17 cellular contexts compared by ENCODE assay signal in genomic region chr18:25516121-25516520, GRCh38.
"Had no signal": no experiment of that assay in that cellular context is flagged by ENCODE, and none has a peak within 500 bp of the region (broad histone marks: within the 10 kb centered on the region; RNA-seq: fewer than 3 reads in every experiment).

No MANE protein-coding gene starts in this region.

- H3K27me3 ChIP-seq: esophagus muscularis mucosa, hepatocyte, right atrium auricular region, tibial artery, vagina had no signal

- DNase-seq: activated CD4-positive, alpha-beta T cell treated with anti-CD3 and anti-CD28 coated beads, Interleukin-2, amount 10 ng/mL, durations not matched to agents 24 days and 14 days; activated CD4-positive, CD25-positive, alpha-beta regulatory T cell; activated CD8-positive, alpha-beta memory T cell treated with anti-CD3 and anti-CD28 coated beads, Interleukin-2, amount 50 U/mL, for 4 hours; activated CD8-positive, alpha-beta T cell treated with anti-CD3 and anti-CD28 coated beads, Interleukin-2, amount 10 ng/mL, durations not matched to agents 7 days and 5 days; activated effector memory CD4-positive, alpha-beta T cell treated with anti-CD3 and anti-CD28 coated beads, Interleukin-2, amount 50 U/mL, for 16 hours; activated T-cell treated with anti-CD3 and anti-CD28 coated beads, Interleukin-2, amount 50 U/mL, for 48 hours; kidney; left ventricle myocardium superior; stimulated activated CD4-positive, alpha-beta T cell treated with anti-CD3 and anti-CD28 coated beads, Interleukin-15, amount 100 ng/mL, for 24 hours; stimulated activated CD4-positive, alpha-beta T cell treated with anti-CD3 and anti-CD28 coated beads, Interleukin-4, amount 100 ng/mL, for 1 hour; stimulated activated naive B cell treated with anti-CD40 and anti-IgM and Interleukin-4, amounts not matched to agents 10 μg/mL and 1 μg/mL and 100 μg/mL, for 72 hours; tibial artery had no signal

- H3K9me3 ChIP-seq: esophagus muscularis mucosa, right atrium auricular region, tibial artery, vagina had no signal

- H3K4me1 ChIP-seq: esophagus muscularis mucosa, vagina had no signal

- H3K36me3 ChIP-seq: esophagus muscularis mucosa, right atrium auricular region, tibial artery, vagina had no signal

- H3K4me3 ChIP-seq: esophagus muscularis mucosa, hepatocyte, right atrium auricular region, skin epidermis, tibial artery, vagina had no signal

- H3K27ac ChIP-seq: esophagus muscularis mucosa, hepatocyte, right atrium auricular region, skin epidermis, tibial artery, vagina had no signal
